Comparison of ENCODE assay signal across 14 cellular contexts in the genomic region with DNA sequence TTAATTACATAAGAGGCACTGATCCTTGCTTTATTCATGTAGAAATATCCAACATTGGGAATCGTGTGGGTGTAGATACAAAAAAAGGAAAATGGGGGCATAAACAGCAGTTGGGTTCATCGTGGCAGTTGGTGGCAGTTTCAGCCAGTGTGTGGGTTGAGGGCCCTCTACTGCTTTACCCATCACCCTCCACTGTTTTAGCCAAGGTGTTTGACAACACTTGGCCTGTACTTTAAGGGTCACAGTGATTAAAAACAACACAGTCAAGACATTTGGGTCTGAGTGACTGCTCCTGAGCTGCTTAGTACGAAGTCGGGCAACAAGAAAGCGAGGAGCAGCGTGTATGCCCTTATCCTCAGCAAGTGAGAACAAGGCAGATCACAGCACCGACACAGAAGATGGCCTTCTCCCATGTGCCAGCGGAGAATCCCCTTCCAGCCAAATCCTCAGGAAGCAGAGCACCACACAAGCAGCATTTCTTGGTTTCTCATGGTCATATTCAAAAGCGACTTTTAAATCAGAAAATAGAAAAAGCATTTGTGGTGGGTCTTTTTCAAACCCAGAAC. TPM values are rescaled to one million over a fixed set of nuclear protein-coding genes. Genes with fewer than 3 reads are reported as not detected.
DNase-seq lines count a peak whose midpoint lies in the region; TF ChIP-seq lines count a peak whose summit lies in the region.
"Had no signal": no experiment of that assay in that cellular context is flagged by ENCODE, and none has a peak within 500 bp of the region (broad histone marks: within the 10 kb centered on the region; RNA-seq: fewer than 3 reads in every experiment).

No MANE protein-coding gene starts in this region.

- peak overlapping the region in 1 of 2 donors; percentile 13 for H3K27ac ChIP-seq in testis
- H3K27ac ChIP-seq: left lung, uterus had no signal

- H3K27ac Mint-ChIP-seq in activated naive CD4-positive, alpha-beta T cell treated with anti-CD3 and anti-CD28 coated beads for 36 hours: peak overlapping the region; percentile 21
- peak overlapping the region; percentile 8 for H3K27ac Mint-ChIP-seq in activated T-helper 1 cell treated with anti-CD3 and anti-CD28 coated beads, Interleukin-12 subunit alpha, Interleukin-12 subunit beta, Interleukin-2, Interleukin-4 antibody, amounts not matched to agents 30 ng/mL and 10 ng/mL and 1 ng/mL, durations not matched to agents 14 hours and 24 hours and 36 hours
- peak overlapping the region; percentile 67 for H3K27ac Mint-ChIP-seq in stimulated activated naive CD8-positive, alpha-beta T cell treated with anti-CD3 and anti-CD28 coated beads, Interleukin-15, Interleukin-2, amounts not matched to agents 100 ng/mL and 50 ng/mL, for 24 hours
- H3K27ac Mint-ChIP-seq in glutamatergic neuron (ENCODE audit: unreplicated experiment): no peak overlapping the region

- H3K4me1 ChIP-seq in testis: peaks cover 2% of the 10 kb centered on the region
- H3K4me1 ChIP-seq: uterus had no signal

- no peaks in the 10 kb centered on the region for H3K27me3 ChIP-seq in testis
- H3K27me3 ChIP-seq: left lung, uterus had no signal

- intact Hi-C loops in activated naive CD4-positive, alpha-beta T cell treated with anti-CD3 and anti-CD28 coated beads for 36 hours (cut with micrococcal nuclease): no loop called here
- intact Hi-C loops in activated T-helper 1 cell treated with anti-CD3 and anti-CD28 coated beads, Interleukin-12 subunit alpha, Interleukin-12 subunit beta, Interleukin-2, Interleukin-4 antibody, amounts not matched to agents 30 ng/mL and 10 ng/mL and 1 ng/mL, durations not matched to agents 14 hours and 24 hours and 36 hours (cut with micrococcal nuclease): no loop called here
- intact Hi-C loops in testis (cut with DNase I; ENCODE audit: low total_unique reads): no loop called here

- H3K36me3 ChIP-seq in testis (ENCODE audit: low read depth, missing control alignments): no peaks in the 10 kb centered on the region
- H3K36me3 ChIP-seq: uterus had no signal

- DNase-seq in activated naive CD4-positive, alpha-beta T cell treated with anti-CD3 and anti-CD28 coated beads for 36 hours: no peak
- no peak for DNase-seq in activated naive CD4-positive, alpha-beta T cell (lab: John Stamatoyannopoulos, UW)
- no peak for DNase-seq in activated T-helper 1 cell treated with anti-CD3 and anti-CD28 coated beads, Interleukin-12 subunit alpha, Interleukin-12 subunit beta, Interleukin-2, Interleukin-4 antibody, amounts not matched to agents 30 ng/mL and 10 ng/mL and 1 ng/mL, durations not matched to agents 14 hours and 24 hours and 36 hours (ENCODE audit: low spot score)
- DNase-seq in erythroblast (lab: John Stamatoyannopoulos, UW): no peak
- no peak for DNase-seq in glutamatergic neuron
- DNase-seq in globus pallidus (ENCODE audit: low spot score): no peak
- DNase-seq in testis: no peak
- DNase-seq: KG1; left lung; NCI-H1417; stimulated activated naive CD4-positive, alpha-beta T cell treated with Interleukin-2 at 50 U/mL for 16 hours; SW 1271; uterus had no signal

- TF ChIP-seq POLR2A in erythroblast (IDR thresholded peaks at IDR 0.05; ENCODE audit: low read length): peak; percentile 17
- TF ChIP-seq POLR2A in testis (IDR thresholded peaks at IDR 0.05): no peak

- CTCF ChIA-PET in activated naive CD4-positive, alpha-beta T cell treated with anti-CD3 and anti-CD28 coated beads for 36 hours (lab: Charles Lee): no interaction called here

- H3K9me3 Mint-ChIP-seq in activated naive CD4-positive, alpha-beta T cell treated with anti-CD3 and anti-CD28 coated beads for 36 hours: no peaks in the 10 kb centered on the region
- no peaks in the 10 kb centered on the region for H3K9me3 Mint-ChIP-seq in activated T-helper 1 cell treated with anti-CD3 and anti-CD28 coated beads, Interleukin-12 subunit alpha, Interleukin-12 subunit beta, Interleukin-2, Interleukin-4 antibody, amounts not matched to agents 30 ng/mL and 10 ng/mL and 1 ng/mL, durations not matched to agents 14 hours and 24 hours and 36 hours
- no peaks in the 10 kb centered on the region for H3K9me3 Mint-ChIP-seq in stimulated activated naive CD8-positive, alpha-beta T cell treated with anti-CD3 and anti-CD28 coated beads, Interleukin-15, Interleukin-2, amounts not matched to agents 100 ng/mL and 50 ng/mL, for 24 hours
- H3K9me3 Mint-ChIP-seq in glutamatergic neuron (ENCODE audit: unreplicated experiment): peaks cover 9% of the 10 kb centered on the region

- 86 to 90% methylated on average over 9 of the region's 9 CpGs for WGBS in testis, 2 donors

- no peak overlapping the region for H3K4me3 ChIP-seq in testis
- H3K4me3 ChIP-seq: left lung, uterus had no signal

- H3K36me3 Mint-ChIP-seq in activated naive CD4-positive, alpha-beta T cell treated with anti-CD3 and anti-CD28 coated beads for 36 hours (ENCODE audit: low read depth): peaks cover 51% of the 10 kb centered on the region
- H3K36me3 Mint-ChIP-seq in activated T-helper 1 cell treated with anti-CD3 and anti-CD28 coated beads, Interleukin-12 subunit alpha, Interleukin-12 subunit beta, Interleukin-2, Interleukin-4 antibody, amounts not matched to agents 30 ng/mL and 10 ng/mL and 1 ng/mL, durations not matched to agents 14 hours and 24 hours and 36 hours (ENCODE audit: low read depth): peaks cover 59% of the 10 kb centered on the region
- H3K36me3 Mint-ChIP-seq in stimulated activated naive CD8-positive, alpha-beta T cell treated with anti-CD3 and anti-CD28 coated beads, Interleukin-15, Interleukin-2, amounts not matched to agents 100 ng/mL and 50 ng/mL, for 24 hours (ENCODE audit: low read depth): peaks cover 87% of the 10 kb centered on the region
- H3K36me3 Mint-ChIP-seq in glutamatergic neuron (ENCODE audit: unreplicated experiment): peaks cover 13% of the 10 kb centered on the region

- no peaks in the 10 kb centered on the region for H3K27me3 Mint-ChIP-seq in activated naive CD4-positive, alpha-beta T cell treated with anti-CD3 and anti-CD28 coated beads for 36 hours (ENCODE audit: low read depth)
- H3K27me3 Mint-ChIP-seq in activated T-helper 1 cell treated with anti-CD3 and anti-CD28 coated beads, Interleukin-12 subunit alpha, Interleukin-12 subunit beta, Interleukin-2, Interleukin-4 antibody, amounts not matched to agents 30 ng/mL and 10 ng/mL and 1 ng/mL, durations not matched to agents 14 hours and 24 hours and 36 hours (ENCODE audit: insufficient read depth): no peaks in the 10 kb centered on the region
- no peaks in the 10 kb centered on the region for H3K27me3 Mint-ChIP-seq in stimulated activated naive CD8-positive, alpha-beta T cell treated with anti-CD3 and anti-CD28 coated beads, Interleukin-15, Interleukin-2, amounts not matched to agents 100 ng/mL and 50 ng/mL, for 24 hours
- peaks cover 14% of the 10 kb centered on the region for H3K27me3 Mint-ChIP-seq in glutamatergic neuron (ENCODE audit: unreplicated experiment)

- TF ChIP-seq CTCF in glutamatergic neuron (IDR thresholded peaks at IDR 0.05; ENCODE audit: partially characterized antibody, unreplicated experiment) (no peak), testis (IDR thresholded peaks at IDR 0.05) (no peak)

- peaks cover 3% of the 10 kb centered on the region for H3K4me1 Mint-ChIP-seq in activated naive CD4-positive, alpha-beta T cell treated with anti-CD3 and anti-CD28 coated beads for 36 hours (ENCODE audit: low read depth)
- H3K4me1 Mint-ChIP-seq in activated T-helper 1 cell treated with anti-CD3 and anti-CD28 coated beads, Interleukin-12 subunit alpha, Interleukin-12 subunit beta, Interleukin-2, Interleukin-4 antibody, amounts not matched to agents 30 ng/mL and 10 ng/mL and 1 ng/mL, durations not matched to agents 14 hours and 24 hours and 36 hours (ENCODE audit: low read depth): peaks cover 10% of the 10 kb centered on the region
- H3K4me1 Mint-ChIP-seq in stimulated activated naive CD8-positive, alpha-beta T cell treated with anti-CD3 and anti-CD28 coated beads, Interleukin-15, Interleukin-2, amounts not matched to agents 100 ng/mL and 50 ng/mL, for 24 hours (ENCODE audit: low read depth): peaks cover 6% of the 10 kb centered on the region
- H3K4me1 Mint-ChIP-seq in glutamatergic neuron (ENCODE audit: low read depth, unreplicated experiment): peaks cover 8% of the 10 kb centered on the region

- H3K4me3 Mint-ChIP-seq in activated naive CD4-positive, alpha-beta T cell treated with anti-CD3 and anti-CD28 coated beads for 36 hours: no peak overlapping the region
- H3K4me3 Mint-ChIP-seq in activated T-helper 1 cell treated with anti-CD3 and anti-CD28 coated beads, Interleukin-12 subunit alpha, Interleukin-12 subunit beta, Interleukin-2, Interleukin-4 antibody, amounts not matched to agents 30 ng/mL and 10 ng/mL and 1 ng/mL, durations not matched to agents 14 hours and 24 hours and 36 hours: no peak overlapping the region
- H3K4me3 Mint-ChIP-seq in stimulated activated naive CD8-positive, alpha-beta T cell treated with anti-CD3 and anti-CD28 coated beads, Interleukin-15, Interleukin-2, amounts not matched to agents 100 ng/mL and 50 ng/mL, for 24 hours: no peak overlapping the region
- H3K4me3 Mint-ChIP-seq in glutamatergic neuron (ENCODE audit: unreplicated experiment): no peak overlapping the region

- H3K9me3 ChIP-seq in testis: no peaks in the 10 kb centered on the region
- H3K9me3 ChIP-seq: left lung, uterus had no signal

RNA-seq across cellular contexts. Expression of a gene that starts 23.7 kb away (rescaled TPM):
- 100 to 1,000 TPM; 202 to 207 TPM for total RNA-seq in activated naive CD4-positive, alpha-beta T cell treated with anti-CD3 and anti-CD28 coated beads for 36 hours
- total RNA-seq in activated T-helper 1 cell treated with anti-CD3 and anti-CD28 coated beads, Interleukin-12 subunit alpha, Interleukin-12 subunit beta, Interleukin-2, Interleukin-4 antibody, amounts not matched to agents 30 ng/mL and 10 ng/mL and 1 ng/mL, durations not matched to agents 14 hours and 24 hours and 36 hours: 99.8 and 105 TPM in 2 replicates
- 49.0 TPM for total RNA-seq in glutamatergic neuron (ENCODE audit: unreplicated experiment)
- total RNA-seq in testis: 10 to 100 TPM; 41.9 to 45.4 TPM
- polyA plus RNA-seq in testis (ENCODE audit: insufficient read depth, low read depth, low replicate concordance): 48.9 TPM
